In the genomic region with DNA sequence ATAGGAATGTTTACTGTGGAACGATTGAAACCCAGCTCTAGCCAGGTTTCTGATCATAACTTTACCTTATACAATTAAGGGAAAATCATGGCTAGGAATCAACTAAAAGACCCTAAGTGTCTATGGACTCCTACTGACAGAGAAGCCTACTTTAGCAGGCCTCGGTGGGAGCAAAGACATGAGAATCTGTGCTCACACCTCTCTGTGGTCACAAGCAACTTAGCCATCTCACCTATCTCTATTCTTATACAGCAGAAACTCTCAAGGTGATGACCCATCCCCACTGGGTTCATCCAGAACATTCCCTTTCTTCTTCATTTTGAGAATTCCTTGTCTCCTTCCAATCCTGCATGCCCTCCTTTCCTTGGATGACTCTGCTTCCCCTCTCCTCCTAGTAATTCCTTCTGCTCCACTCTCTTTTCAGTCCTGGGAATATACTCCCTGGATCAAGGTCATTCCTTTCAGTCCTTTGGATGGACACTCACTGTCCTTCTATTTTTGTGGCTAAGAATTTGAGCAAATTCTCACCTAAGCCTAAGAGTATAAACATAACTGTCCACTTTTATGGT, we compare ENCODE assay signal across 2 cellular contexts.
TF ChIP-seq lines count a peak whose summit lies in the region.

No MANE protein-coding gene starts in this region.

TF ChIP-seq in HCT116, 20 proteins besides CTCF, POLR2A, EP300 and RAD21:
- TF ChIP-seq JUND (IDR thresholded peaks at IDR 0.05), result no peak
- no peak for TF ChIP-seq POLR2AphosphoS5 (IDR thresholded peaks at IDR 0.05; ENCODE audit: low read depth, low read length)
- TF ChIP-seq FOSL1 (IDR thresholded peaks at IDR 0.05; ENCODE audit: low read depth), result no peak
- TF ChIP-seq, protein P1, sequence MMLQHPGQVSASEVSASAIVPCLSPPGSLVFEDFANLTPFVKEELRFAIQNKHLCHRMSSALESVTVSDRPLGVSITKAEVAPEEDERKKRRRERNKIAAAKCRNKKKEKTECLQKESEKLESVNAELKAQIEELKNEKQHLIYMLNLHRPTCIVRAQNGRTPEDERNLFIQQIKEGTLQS (IDR thresholded peaks at IDR 0.05), result no peak
- TF ChIP-seq EGR1 (IDR thresholded peaks at IDR 0.05; ENCODE audit: low read depth), result no peak
- TF ChIP-seq, protein P2, sequence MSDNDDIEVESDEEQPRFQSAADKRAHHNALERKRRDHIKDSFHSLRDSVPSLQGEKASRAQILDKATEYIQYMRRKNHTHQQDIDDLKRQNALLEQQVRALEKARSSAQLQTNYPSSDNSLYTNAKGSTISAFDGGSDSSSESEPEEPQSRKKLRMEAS (IDR thresholded peaks at IDR 0.05), result no peak
- TF ChIP-seq, protein P3, sequence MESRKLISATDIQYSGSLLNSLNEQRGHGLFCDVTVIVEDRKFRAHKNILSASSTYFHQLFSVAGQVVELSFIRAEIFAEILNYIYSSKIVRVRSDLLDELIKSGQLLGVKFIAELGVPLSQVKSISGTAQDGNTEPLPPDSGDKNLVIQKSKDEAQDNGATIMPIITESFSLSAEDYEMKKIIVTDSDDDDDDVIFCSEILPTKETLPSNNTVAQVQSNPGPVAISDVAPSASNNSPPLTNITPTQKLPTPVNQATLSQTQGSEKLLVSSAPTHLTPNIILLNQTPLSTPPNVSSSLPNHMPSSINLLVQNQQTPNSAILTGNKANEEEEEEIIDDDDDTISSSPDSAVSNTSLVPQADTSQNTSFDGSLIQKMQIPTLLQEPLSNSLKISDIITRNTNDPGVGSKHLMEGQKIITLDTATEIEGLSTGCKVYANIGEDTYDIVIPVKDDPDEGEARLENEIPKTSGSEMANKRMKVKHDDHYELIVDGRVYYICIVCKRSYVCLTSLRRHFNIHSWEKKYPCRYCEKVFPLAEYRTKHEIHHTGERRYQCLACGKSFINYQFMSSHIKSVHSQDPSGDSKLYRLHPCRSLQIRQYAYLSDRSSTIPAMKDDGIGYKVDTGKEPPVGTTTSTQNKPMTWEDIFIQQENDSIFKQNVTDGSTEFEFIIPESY (IDR thresholded peaks at IDR 0.05; ENCODE audit: extremely low read depth, insufficient replicate concordance, low read length), result no peak
- no peak for TF ChIP-seq SP1 (IDR thresholded peaks at IDR 0.05; ENCODE audit: low read depth)
- TF ChIP-seq, protein P4, sequence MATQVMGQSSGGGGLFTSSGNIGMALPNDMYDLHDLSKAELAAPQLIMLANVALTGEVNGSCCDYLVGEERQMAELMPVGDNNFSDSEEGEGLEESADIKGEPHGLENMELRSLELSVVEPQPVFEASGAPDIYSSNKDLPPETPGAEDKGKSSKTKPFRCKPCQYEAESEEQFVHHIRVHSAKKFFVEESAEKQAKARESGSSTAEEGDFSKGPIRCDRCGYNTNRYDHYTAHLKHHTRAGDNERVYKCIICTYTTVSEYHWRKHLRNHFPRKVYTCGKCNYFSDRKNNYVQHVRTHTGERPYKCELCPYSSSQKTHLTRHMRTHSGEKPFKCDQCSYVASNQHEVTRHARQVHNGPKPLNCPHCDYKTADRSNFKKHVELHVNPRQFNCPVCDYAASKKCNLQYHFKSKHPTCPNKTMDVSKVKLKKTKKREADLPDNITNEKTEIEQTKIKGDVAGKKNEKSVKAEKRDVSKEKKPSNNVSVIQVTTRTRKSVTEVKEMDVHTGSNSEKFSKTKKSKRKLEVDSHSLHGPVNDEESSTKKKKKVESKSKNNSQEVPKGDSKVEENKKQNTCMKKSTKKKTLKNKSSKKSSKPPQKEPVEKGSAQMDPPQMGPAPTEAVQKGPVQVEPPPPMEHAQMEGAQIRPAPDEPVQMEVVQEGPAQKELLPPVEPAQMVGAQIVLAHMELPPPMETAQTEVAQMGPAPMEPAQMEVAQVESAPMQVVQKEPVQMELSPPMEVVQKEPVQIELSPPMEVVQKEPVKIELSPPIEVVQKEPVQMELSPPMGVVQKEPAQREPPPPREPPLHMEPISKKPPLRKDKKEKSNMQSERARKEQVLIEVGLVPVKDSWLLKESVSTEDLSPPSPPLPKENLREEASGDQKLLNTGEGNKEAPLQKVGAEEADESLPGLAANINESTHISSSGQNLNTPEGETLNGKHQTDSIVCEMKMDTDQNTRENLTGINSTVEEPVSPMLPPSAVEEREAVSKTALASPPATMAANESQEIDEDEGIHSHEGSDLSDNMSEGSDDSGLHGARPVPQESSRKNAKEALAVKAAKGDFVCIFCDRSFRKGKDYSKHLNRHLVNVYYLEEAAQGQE (IDR thresholded peaks at IDR 0.05; ENCODE audit: low read depth), result no peak
- no peak for TF ChIP-seq CBX3 (IDR thresholded peaks at IDR 0.05; ENCODE audit: low read depth)
- no peak for TF ChIP-seq CEBPB (IDR thresholded peaks at IDR 0.05; ENCODE audit: low read depth)
- TF ChIP-seq YY1 (IDR thresholded peaks at IDR 0.05; ENCODE audit: extremely low read depth, insufficient replicate concordance, low read depth, low read length), result no peak
- TF ChIP-seq TCF7L2 (IDR thresholded peaks at IDR 0.05; ENCODE audit: borderline replicate concordance, extremely low read depth, insufficient read depth, insufficient read length), result no peak
- no peak for TF ChIP-seq EZH2 (IDR thresholded peaks at IDR 0.05)
TF ChIP-seq in HCT116: peak in this region for 0.

TF ChIP-seq in GM12878, 131 proteins besides CTCF, POLR2A, EP300 and RAD21:
- TF ChIP-seq HCFC1 (IDR thresholded peaks at IDR 0.05; ENCODE audit: low read length) (no peak), PML (IDR thresholded peaks at IDR 0.05; ENCODE audit: low read length) (0 out of 2 replicates have a peak, but pooled peaks have one; percentile 29), IKZF2 (IDR thresholded peaks at IDR 0.05) (peak in 1 of 2 experiments; percentile 45; a peak in 2 of 4 replicates), BHLHE40 (IDR thresholded peaks at IDR 0.05; ENCODE audit: borderline replicate concordance in 1 of 2, low read depth in 2 of 2, low read length in 1 of 2) (peak; percentile 64 to 72; a peak in 3 of 4 replicates), IKZF1 (conservative IDR thresholded peaks at IDR 0.05) (peak; percentile 66), NR2C2 (IDR thresholded peaks at IDR 0.05; ENCODE audit: borderline replicate concordance, control insufficient read depth, insufficient read length, low read depth) (no peak), POLR2AphosphoS5 (IDR thresholded peaks at IDR 0.05; ENCODE audit: low read length) (0 out of 2 replicates have a peak, but pooled peaks have one; percentile 25), CREB1 (IDR thresholded peaks at IDR 0.05; ENCODE audit: low read depth) (no peak), BMI1 (IDR thresholded peaks at IDR 0.05; ENCODE audit: borderline replicate concordance) (0 out of 2 replicates have a peak, but pooled peaks have one; percentile 16), YY1 (IDR thresholded peaks at IDR 0.05; ENCODE audit: low read depth, low read length) (no peak), RUNX3 (IDR thresholded peaks at IDR 0.05; ENCODE audit: low read length) (peak; percentile 51), NFXL1 (IDR thresholded peaks at IDR 0.05; ENCODE audit: borderline replicate concordance) (no peak), WRNIP1 (IDR thresholded peaks at IDR 0.05; ENCODE audit: borderline replicate concordance, low read depth, low read length) (peak; percentile 48; the same call in 1 of the 2 replicates)
- TF ChIP-seq, protein P5, sequence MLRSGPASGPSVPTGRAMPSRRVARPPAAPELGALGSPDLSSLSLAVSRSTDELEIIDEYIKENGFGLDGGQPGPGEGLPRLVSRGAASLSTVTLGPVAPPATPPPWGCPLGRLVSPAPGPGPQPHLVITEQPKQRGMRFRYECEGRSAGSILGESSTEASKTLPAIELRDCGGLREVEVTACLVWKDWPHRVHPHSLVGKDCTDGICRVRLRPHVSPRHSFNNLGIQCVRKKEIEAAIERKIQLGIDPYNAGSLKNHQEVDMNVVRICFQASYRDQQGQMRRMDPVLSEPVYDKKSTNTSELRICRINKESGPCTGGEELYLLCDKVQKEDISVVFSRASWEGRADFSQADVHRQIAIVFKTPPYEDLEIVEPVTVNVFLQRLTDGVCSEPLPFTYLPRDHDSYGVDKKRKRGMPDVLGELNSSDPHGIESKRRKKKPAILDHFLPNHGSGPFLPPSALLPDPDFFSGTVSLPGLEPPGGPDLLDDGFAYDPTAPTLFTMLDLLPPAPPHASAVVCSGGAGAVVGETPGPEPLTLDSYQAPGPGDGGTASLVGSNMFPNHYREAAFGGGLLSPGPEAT (IDR thresholded peaks at IDR 0.05; ENCODE audit: low read depth), result peak; percentile 66; the same call in 1 of the 2 replicates
- TF ChIP-seq, protein P6, sequence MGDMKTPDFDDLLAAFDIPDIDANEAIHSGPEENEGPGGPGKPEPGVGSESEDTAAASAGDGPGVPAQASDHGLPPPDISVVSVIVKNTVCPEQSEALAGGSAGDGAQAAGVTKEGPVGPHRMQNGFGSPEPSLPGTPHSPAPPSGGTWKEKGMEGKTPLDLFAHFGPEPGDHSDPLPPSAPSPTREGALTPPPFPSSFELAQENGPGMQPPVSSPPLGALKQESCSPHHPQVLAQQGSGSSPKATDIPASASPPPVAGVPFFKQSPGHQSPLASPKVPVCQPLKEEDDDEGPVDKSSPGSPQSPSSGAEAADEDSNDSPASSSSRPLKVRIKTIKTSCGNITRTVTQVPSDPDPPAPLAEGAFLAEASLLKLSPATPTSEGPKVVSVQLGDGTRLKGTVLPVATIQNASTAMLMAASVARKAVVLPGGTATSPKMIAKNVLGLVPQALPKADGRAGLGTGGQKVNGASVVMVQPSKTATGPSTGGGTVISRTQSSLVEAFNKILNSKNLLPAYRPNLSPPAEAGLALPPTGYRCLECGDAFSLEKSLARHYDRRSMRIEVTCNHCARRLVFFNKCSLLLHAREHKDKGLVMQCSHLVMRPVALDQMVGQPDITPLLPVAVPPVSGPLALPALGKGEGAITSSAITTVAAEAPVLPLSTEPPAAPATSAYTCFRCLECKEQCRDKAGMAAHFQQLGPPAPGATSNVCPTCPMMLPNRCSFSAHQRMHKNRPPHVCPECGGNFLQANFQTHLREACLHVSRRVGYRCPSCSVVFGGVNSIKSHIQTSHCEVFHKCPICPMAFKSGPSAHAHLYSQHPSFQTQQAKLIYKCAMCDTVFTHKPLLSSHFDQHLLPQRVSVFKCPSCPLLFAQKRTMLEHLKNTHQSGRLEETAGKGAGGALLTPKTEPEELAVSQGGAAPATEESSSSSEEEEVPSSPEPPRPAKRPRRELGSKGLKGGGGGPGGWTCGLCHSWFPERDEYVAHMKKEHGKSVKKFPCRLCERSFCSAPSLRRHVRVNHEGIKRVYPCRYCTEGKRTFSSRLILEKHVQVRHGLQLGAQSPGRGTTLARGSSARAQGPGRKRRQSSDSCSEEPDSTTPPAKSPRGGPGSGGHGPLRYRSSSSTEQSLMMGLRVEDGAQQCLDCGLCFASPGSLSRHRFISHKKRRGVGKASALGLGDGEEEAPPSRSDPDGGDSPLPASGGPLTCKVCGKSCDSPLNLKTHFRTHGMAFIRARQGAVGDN (IDR thresholded peaks at IDR 0.05), result peak; percentile 71
- TF ChIP-seq, protein P7, sequence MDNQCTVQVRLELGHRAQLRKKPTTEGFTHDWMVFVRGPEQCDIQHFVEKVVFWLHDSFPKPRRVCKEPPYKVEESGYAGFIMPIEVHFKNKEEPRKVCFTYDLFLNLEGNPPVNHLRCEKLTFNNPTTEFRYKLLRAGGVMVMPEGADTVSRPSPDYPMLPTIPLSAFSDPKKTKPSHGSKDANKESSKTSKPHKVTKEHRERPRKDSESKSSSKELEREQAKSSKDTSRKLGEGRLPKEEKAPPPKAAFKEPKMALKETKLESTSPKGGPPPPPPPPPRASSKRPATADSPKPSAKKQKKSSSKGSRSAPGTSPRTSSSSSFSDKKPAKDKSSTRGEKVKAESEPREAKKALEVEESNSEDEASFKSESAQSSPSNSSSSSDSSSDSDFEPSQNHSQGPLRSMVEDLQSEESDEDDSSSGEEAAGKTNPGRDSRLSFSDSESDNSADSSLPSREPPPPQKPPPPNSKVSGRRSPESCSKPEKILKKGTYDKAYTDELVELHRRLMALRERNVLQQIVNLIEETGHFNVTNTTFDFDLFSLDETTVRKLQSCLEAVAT (IDR thresholded peaks at IDR 0.05), result peak; percentile 46; the same call in 1 of the 2 replicates
